In the genomic region with DNA sequence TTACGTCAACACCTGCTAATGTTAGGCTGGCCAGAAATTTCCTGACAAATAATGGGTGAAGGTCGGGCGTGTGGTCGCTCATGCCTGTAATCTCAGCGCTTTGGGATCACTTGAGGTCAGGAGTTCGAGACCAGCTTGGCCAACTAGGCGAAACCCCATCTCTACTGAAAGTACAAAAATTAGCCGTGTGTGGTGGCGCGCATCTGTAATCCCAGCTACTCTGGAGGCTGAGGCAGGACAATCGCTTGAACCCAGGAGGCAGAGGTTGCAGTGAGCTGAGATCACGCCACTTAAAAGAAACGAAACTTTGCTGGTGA, we compare ENCODE assay signal across 8 cellular contexts. TPM values are rescaled to one million over a fixed set of nuclear protein-coding genes. Genes with fewer than 3 reads are reported as not detected.
DNase-seq lines count a peak whose midpoint lies in the region; ATAC-seq and TF ChIP-seq lines count a peak whose summit lies in the region.
"Not testable (repeated sequence)": the region's sequence is repeated elsewhere in the genome, so short reads cannot be mapped to it uniquely, and the experiment has no call there.

No MANE protein-coding gene starts in this region.

- in situ Hi-C loops in Panc1 (cut with HindIII; ENCODE audit: low pct_unique_long_range_greater_than_20kb, low sequenced_read_pairs); gastrocnemius medialis (cut with MboI; ENCODE audit: low sequenced_read_pairs in 4 of 4): not testable (repeated sequence)

- not testable (repeated sequence) for H3K27me3 Mint-ChIP-seq in activated T-helper 1 cell treated with anti-CD3 and anti-CD28 coated beads, Interleukin-12 subunit alpha, Interleukin-12 subunit beta, Interleukin-2, Interleukin-4 antibody, amounts not matched to agents 30 ng/mL and 10 ng/mL and 1 ng/mL, durations not matched to agents 14 hours and 24 hours and 36 hours (ENCODE audit: insufficient read depth); chondrocyte (ENCODE audit: low read depth); glutamatergic neuron (ENCODE audit: unreplicated experiment)

- POLR2A ChIA-PET in Panc1 (lab: Charles Lee): interaction anchor here (0.5 to 0.7 kb wide), 2 partner anchors 14 to 75 kb away, joined by 3 to 4 read pairs; no protein-coding TSS in a partner anchor

- H3K9me3 ChIP-seq in ES-I3 (ENCODE audit: control insufficient read depth, insufficient read depth, low read length); Panc1 (ENCODE audit: control insufficient read depth, insufficient read depth, low read depth, low read length); mucosa of stomach (ENCODE audit: control insufficient read depth, low read length); gastrocnemius medialis; upper lobe of right lung: not testable (repeated sequence)

- H3K9me3 Mint-ChIP-seq in activated T-helper 1 cell treated with anti-CD3 and anti-CD28 coated beads, Interleukin-12 subunit alpha, Interleukin-12 subunit beta, Interleukin-2, Interleukin-4 antibody, amounts not matched to agents 30 ng/mL and 10 ng/mL and 1 ng/mL, durations not matched to agents 14 hours and 24 hours and 36 hours; chondrocyte (ENCODE audit: low read depth); glutamatergic neuron (ENCODE audit: unreplicated experiment): not testable (repeated sequence)

- ATAC-seq in Panc1, gastrocnemius medialis, upper lobe of right lung: not testable (repeated sequence)

- CTCF ChIA-PET in Panc1 (lab: Charles Lee): not testable (repeated sequence)

- not testable (repeated sequence) for H3K4me1 Mint-ChIP-seq in activated T-helper 1 cell treated with anti-CD3 and anti-CD28 coated beads, Interleukin-12 subunit alpha, Interleukin-12 subunit beta, Interleukin-2, Interleukin-4 antibody, amounts not matched to agents 30 ng/mL and 10 ng/mL and 1 ng/mL, durations not matched to agents 14 hours and 24 hours and 36 hours (ENCODE audit: low read depth); glutamatergic neuron (ENCODE audit: low read depth, unreplicated experiment)
- peaks cover 13% of the 10 kb centered on the region for H3K4me1 Mint-ChIP-seq in chondrocyte (ENCODE audit: low read depth)

- H3K36me3 Mint-ChIP-seq in activated T-helper 1 cell treated with anti-CD3 and anti-CD28 coated beads, Interleukin-12 subunit alpha, Interleukin-12 subunit beta, Interleukin-2, Interleukin-4 antibody, amounts not matched to agents 30 ng/mL and 10 ng/mL and 1 ng/mL, durations not matched to agents 14 hours and 24 hours and 36 hours (ENCODE audit: low read depth); chondrocyte (ENCODE audit: low read depth); glutamatergic neuron (ENCODE audit: unreplicated experiment): not testable (repeated sequence)

- H3K9ac ChIP-seq in ES-I3 (ENCODE audit: low read depth, low read length): peak overlapping the region; percentile 75
- peak overlapping the region; percentile 82 for H3K9ac ChIP-seq in mucosa of stomach (ENCODE audit: low read length)

- not testable (repeated sequence) for TF ChIP-seq POLR2A in gastrocnemius medialis (IDR thresholded peaks at IDR 0.05)

- not testable (repeated sequence) for DNase-seq in Panc1 (ENCODE audit: low read depth, low spot score); activated T-helper 1 cell treated with anti-CD3 and anti-CD28 coated beads, Interleukin-12 subunit alpha, Interleukin-12 subunit beta, Interleukin-2, Interleukin-4 antibody, amounts not matched to agents 30 ng/mL and 10 ng/mL and 1 ng/mL, durations not matched to agents 14 hours and 24 hours and 36 hours (ENCODE audit: low spot score); chondrocyte (ENCODE audit: low spot score); glutamatergic neuron; gastrocnemius medialis; upper lobe of right lung

- H3K4me1 ChIP-seq in ES-I3 (ENCODE audit: insufficient read depth, low read length); upper lobe of right lung: not testable (repeated sequence)
- H3K4me1 ChIP-seq in Panc1 (ENCODE audit: control insufficient read depth, insufficient read depth, low read length): peaks cover 10% of the 10 kb centered on the region; the same call in 1 of the 2 replicates
- H3K4me1 ChIP-seq in mucosa of stomach (ENCODE audit: control insufficient read depth, insufficient read depth, low read length): peaks cover 21% of the 10 kb centered on the region
- H3K4me1 ChIP-seq in gastrocnemius medialis: peaks cover 13 to 31% of the 10 kb centered on the region in 2 donors

- H3K27ac Mint-ChIP-seq in activated T-helper 1 cell treated with anti-CD3 and anti-CD28 coated beads, Interleukin-12 subunit alpha, Interleukin-12 subunit beta, Interleukin-2, Interleukin-4 antibody, amounts not matched to agents 30 ng/mL and 10 ng/mL and 1 ng/mL, durations not matched to agents 14 hours and 24 hours and 36 hours: peak overlapping the region; percentile 21
- H3K27ac Mint-ChIP-seq in chondrocyte (ENCODE audit: unreplicated experiment): peak overlapping the region; percentile 87
- peak overlapping the region; percentile 23 for H3K27ac Mint-ChIP-seq in glutamatergic neuron (ENCODE audit: unreplicated experiment)

- H3K36me3 ChIP-seq in ES-I3 (ENCODE audit: insufficient read depth, low read length); Panc1 (ENCODE audit: control insufficient read depth, insufficient read depth, low read length); mucosa of stomach (ENCODE audit: control insufficient read depth, insufficient read depth, low read length); gastrocnemius medialis; upper lobe of right lung: not testable (repeated sequence)

- intact Hi-C loops in Panc1 (cut with micrococcal nuclease; ENCODE audit: unreplicated experiment); upper lobe of right lung (cut with DNase I): not testable (repeated sequence)
- intact Hi-C loops in activated T-helper 1 cell treated with anti-CD3 and anti-CD28 coated beads, Interleukin-12 subunit alpha, Interleukin-12 subunit beta, Interleukin-2, Interleukin-4 antibody, amounts not matched to agents 30 ng/mL and 10 ng/mL and 1 ng/mL, durations not matched to agents 14 hours and 24 hours and 36 hours (cut with micrococcal nuclease): loop anchor here (1.0 to 10.0 kb wide), 4 partner anchors 13 to 1301 kb away; a partner anchor contains a TSS
- intact Hi-C loops in gastrocnemius medialis (cut with DNase I; ENCODE audit: low total_unique reads): loop anchor here (1.0 kb wide), 2 partner anchors 13 to 80 kb away; a partner anchor contains a TSS

- H3K27ac ChIP-seq in Panc1 (ENCODE audit: low read length) (peak overlapping the region; percentile 90), gastrocnemius medialis (peak overlapping the region; percentile 82 to 93 (median 86)), upper lobe of right lung (peak overlapping the region; percentile 89)

- H3K4me3 Mint-ChIP-seq in activated T-helper 1 cell treated with anti-CD3 and anti-CD28 coated beads, Interleukin-12 subunit alpha, Interleukin-12 subunit beta, Interleukin-2, Interleukin-4 antibody, amounts not matched to agents 30 ng/mL and 10 ng/mL and 1 ng/mL, durations not matched to agents 14 hours and 24 hours and 36 hours: peak overlapping the region; percentile 80
- H3K4me3 Mint-ChIP-seq in chondrocyte (ENCODE audit: unreplicated experiment) (peak overlapping the region; percentile 79), glutamatergic neuron (ENCODE audit: unreplicated experiment) (peak overlapping the region; percentile 74)

- TF ChIP-seq CTCF in Panc1 (IDR thresholded peaks at IDR 0.05); chondrocyte (IDR thresholded peaks at IDR 0.05); glutamatergic neuron (IDR thresholded peaks at IDR 0.05; ENCODE audit: partially characterized antibody, unreplicated experiment); gastrocnemius medialis (IDR thresholded peaks at IDR 0.05 in 4 of 5, conservative IDR thresholded peaks at IDR 0.05 in 1 of 5); upper lobe of right lung (IDR thresholded peaks at IDR 0.05): not testable (repeated sequence)

- BruUV-seq in Panc1 (replicated peaks; lab: Mats Ljungman, UMichigan): TSS peak; percentile 58

- H3K4me3 ChIP-seq in Panc1 (ENCODE audit: low read depth in 2 of 2, low read length in 2 of 2) (peak overlapping the region; percentile 70 to 90), mucosa of stomach (ENCODE audit: low read length) (peak overlapping the region; percentile 85), gastrocnemius medialis (peak overlapping the region; percentile 58 to 86 (median 72)), upper lobe of right lung (peak overlapping the region; percentile 75)

- H3K27me3 ChIP-seq in Panc1 (ENCODE audit: control insufficient read depth, insufficient read depth, low read length); mucosa of stomach (ENCODE audit: control insufficient read depth, insufficient read depth, low read length); gastrocnemius medialis; upper lobe of right lung: not testable (repeated sequence)

RNA-seq across cellular contexts. Expression of a gene that starts 13.3 kb away (rescaled TPM):
- 27.7 TPM for total RNA-seq in Panc1 (2021; ENCODE audit: unreplicated experiment)
- polyA plus RNA-seq in Panc1 (2012; ENCODE audit: insufficient read length): 9.3 TPM
- 49.9 and 51.4 TPM in 2 replicates for total RNA-seq in activated T-helper 1 cell treated with anti-CD3 and anti-CD28 coated beads, Interleukin-12 subunit alpha, Interleukin-12 subunit beta, Interleukin-2, Interleukin-4 antibody, amounts not matched to agents 30 ng/mL and 10 ng/mL and 1 ng/mL, durations not matched to agents 14 hours and 24 hours and 36 hours
- total RNA-seq in chondrocyte: 17.5 to 23.2 TPM (median 20.0 TPM) in 3 replicates
- 29.6 TPM for total RNA-seq in glutamatergic neuron (ENCODE audit: unreplicated experiment)
- total RNA-seq in gastrocnemius medialis: 10 to 100 TPM; 19.0 to 86.7 (median 34.2) TPM
- 40.9 TPM for total RNA-seq in upper lobe of right lung

RNA-seq across cellular contexts. Expression of a gene that starts 19.1 kb away (rescaled TPM):
- total RNA-seq in Panc1 (2021; ENCODE audit: unreplicated experiment): 3.1 TPM
- polyA plus RNA-seq in Panc1 (2012; ENCODE audit: insufficient read length): 2.4 TPM
- total RNA-seq in activated T-helper 1 cell treated with anti-CD3 and anti-CD28 coated beads, Interleukin-12 subunit alpha, Interleukin-12 subunit beta, Interleukin-2, Interleukin-4 antibody, amounts not matched to agents 30 ng/mL and 10 ng/mL and 1 ng/mL, durations not matched to agents 14 hours and 24 hours and 36 hours: 34.4 and 34.5 TPM in 2 replicates
- 0.68 to 1.1 TPM (median 0.82 TPM) in 3 replicates for total RNA-seq in chondrocyte
- 0.22 TPM for total RNA-seq in glutamatergic neuron (ENCODE audit: unreplicated experiment)
- total RNA-seq in gastrocnemius medialis: 1 to 10 TPM in 3 of 4 donors, under 1 TPM in 1; 0.85 to 2.6 (median 2.0) TPM
- total RNA-seq in upper lobe of right lung: not detected

Comparison
In these comparisons a context has a peak if more than half of its experiments do, and no peak if none do; other contexts are left out.
1. H3K27ac Mint-ChIP-seq: peak in every context shown above with its lines; median percentile 87 in chondrocyte; 23 in glutamatergic neuron; 21 in activated T-helper 1 cell treated with anti-CD3 and anti-CD28 coated beads, Interleukin-12 subunit alpha, Interleukin-12 subunit beta, Interleukin-2, Interleukin-4 antibody, amounts not matched to agents 30 ng/mL and 10 ng/mL and 1 ng/mL, durations not matched to agents 14 hours and 24 hours and 36 hours.